Comparison of ENCODE assay signal across 9 cellular contexts in genomic region chr10:14578060-14578952, GRCh38.
DNase-seq lines count a peak whose midpoint lies in the region; ATAC-seq and TF ChIP-seq lines count a peak whose summit lies in the region.
"Had no signal": no experiment of that assay in that cellular context is flagged by ENCODE, and none has a peak within 500 bp of the region (broad histone marks: within the 10 kb centered on the region; RNA-seq: fewer than 3 reads in every experiment).

No MANE protein-coding gene starts in this region.

- H3K4me1 Mint-ChIP-seq in activated CD8-positive, alpha-beta T cell treated with anti-CD3 and anti-CD28 coated beads, Interleukin-2, amount 10 ng/mL, durations not matched to agents 7 days and 5 days (ENCODE audit: low read depth), result peaks cover 75% of the 10 kb centered on the region
- H3K4me1 Mint-ChIP-seq in activated CD8-positive, alpha-beta T cell treated with anti-CD3 and anti-CD28 coated beads for 36 hours (ENCODE audit: low read depth), result peaks cover 68% of the 10 kb centered on the region

- peaks cover 52% of the 10 kb centered on the region for H3K36me3 Mint-ChIP-seq in activated CD8-positive, alpha-beta T cell treated with anti-CD3 and anti-CD28 coated beads, Interleukin-2, amount 10 ng/mL, durations not matched to agents 7 days and 5 days (ENCODE audit: low read depth)
- peaks cover 51% of the 10 kb centered on the region for H3K36me3 Mint-ChIP-seq in activated CD8-positive, alpha-beta T cell treated with anti-CD3 and anti-CD28 coated beads for 36 hours (ENCODE audit: low read depth)

- no peak overlapping the region for H3K4me3 Mint-ChIP-seq in activated CD8-positive, alpha-beta T cell treated with anti-CD3 and anti-CD28 coated beads, Interleukin-2, amount 10 ng/mL, durations not matched to agents 7 days and 5 days
- no peak overlapping the region for H3K4me3 Mint-ChIP-seq in activated CD8-positive, alpha-beta T cell treated with anti-CD3 and anti-CD28 coated beads for 36 hours

- H3K27me3 Mint-ChIP-seq in activated CD8-positive, alpha-beta T cell treated with anti-CD3 and anti-CD28 coated beads, Interleukin-2, amount 10 ng/mL, durations not matched to agents 7 days and 5 days (ENCODE audit: low read depth), result no peaks in the 10 kb centered on the region
- H3K27me3 Mint-ChIP-seq in activated CD8-positive, alpha-beta T cell treated with anti-CD3 and anti-CD28 coated beads for 36 hours, result no peaks in the 10 kb centered on the region

- peak in 1 of 4 donors; percentile 20 for TF ChIP-seq POLR2A in upper lobe of left lung (IDR thresholded peaks at IDR 0.05)

- H3K27ac Mint-ChIP-seq in activated CD8-positive, alpha-beta T cell treated with anti-CD3 and anti-CD28 coated beads, Interleukin-2, amount 10 ng/mL, durations not matched to agents 7 days and 5 days, result peak overlapping the region; percentile 12
- no peak overlapping the region for H3K27ac Mint-ChIP-seq in activated CD8-positive, alpha-beta T cell treated with anti-CD3 and anti-CD28 coated beads for 36 hours

- peaks cover 24 to 31% (median 29%) of the 10 kb centered on the region in 4 donors for H3K4me1 ChIP-seq in upper lobe of left lung

- no peaks in the 10 kb centered on the region for H3K36me3 ChIP-seq in upper lobe of left lung

- H3K4me3 ChIP-seq in cardiac fibroblast (replicated peaks in 1 of 2; ENCODE audit: low read depth in 2 of 2, low read length in 2 of 2) (peak overlapping the region; percentile 6 to 24), upper lobe of left lung (peak overlapping the region in 1 of 4 donors; percentile 9)
- H3K4me3 ChIP-seq: skin epidermis had no signal

- TF ChIP-seq CTCF in activated CD8-positive, alpha-beta T cell treated with anti-CD3 and anti-CD28 coated beads for 36 hours (IDR thresholded peaks at IDR 0.05), result no peak
- TF ChIP-seq CTCF in cardiac fibroblast (IDR thresholded peaks at IDR 0.05; ENCODE audit: low read depth, low read length) (no peak), upper lobe of left lung (IDR thresholded peaks at IDR 0.05) (no peak)

- H3K27me3 ChIP-seq in layer of hippocampus (ENCODE audit: control insufficient read depth, insufficient read depth, low read length), result no peaks in the 10 kb centered on the region
- H3K27me3 ChIP-seq in upper lobe of left lung, result no peaks in the 10 kb centered on the region

- TF ChIP-seq EP300 in upper lobe of left lung (IDR thresholded peaks at IDR 0.05), result no peak

- no peak for ATAC-seq in activated CD8-positive, alpha-beta T cell treated with anti-CD3 and anti-CD28 coated beads, Interleukin-2, amount 10 ng/mL, durations not matched to agents 7 days and 5 days
- ATAC-seq in activated CD8-positive, alpha-beta T cell treated with anti-CD3 and anti-CD28 coated beads for 36 hours, result no peak
- peak; percentile 74 to 81 for ATAC-seq in upper lobe of left lung (ENCODE audit: low FRiP score in 2 of 2)

- POLR2A ChIA-PET in activated CD8-positive, alpha-beta T cell treated with anti-CD3 and anti-CD28 coated beads, Interleukin-2, amount 10 ng/mL, durations not matched to agents 7 days and 5 days (lab: Charles Lee), result interaction anchor here (0.6 to 0.9 kb wide), 2 partner anchors 195 to 259 kb away, joined by 3 to 4 read pairs; partner anchors contain the start of genes CDNF, HSPA14 and MSANTD7
- POLR2A ChIA-PET in activated CD8-positive, alpha-beta T cell treated with anti-CD3 and anti-CD28 coated beads for 36 hours (lab: Charles Lee), result interaction anchor here (0.6 to 1.4 kb wide), 4 partner anchors 9 to 184 kb away, joined by 3 to 6 read pairs (median 4); no protein-coding TSS in a partner anchor

- CTCF ChIA-PET in activated CD8-positive, alpha-beta T cell treated with anti-CD3 and anti-CD28 coated beads, Interleukin-2, amount 10 ng/mL, durations not matched to agents 7 days and 5 days (lab: Charles Lee), result interaction anchor here (1.8 to 2.5 kb wide), 2 partner anchors 16 to 35 kb away, joined by 5 to 7 read pairs; no protein-coding TSS in a partner anchor
- CTCF ChIA-PET in activated CD8-positive, alpha-beta T cell treated with anti-CD3 and anti-CD28 coated beads for 36 hours (lab: Charles Lee), result interaction anchor here (0.8 to 1.4 kb wide), 7 partner anchors 9 to 260 kb away, joined by 3 to 4 read pairs (median 3); partner anchors contain the start of genes HSPA14 and MSANTD7

- WGBS in upper lobe of left lung, 2 donors, result 28 to 29% methylated on average over 18 of the region's 18 CpGs

- DNase-seq in activated CD8-positive, alpha-beta T cell treated with anti-CD3 and anti-CD28 coated beads, Interleukin-2, amount 10 ng/mL, durations not matched to agents 7 days and 5 days, result no peak
- no peak for DNase-seq in activated CD8-positive, alpha-beta T cell treated with anti-CD3 and anti-CD28 coated beads for 36 hours
- DNase-seq in cardiac fibroblast (ENCODE audit: low read depth in 2 of 2) (peak; percentile 73 to 77), upper lobe of left lung (no peak), T-helper 9 cell (no peak), DMS53 (lab: John Stamatoyannopoulos, UW) (no peak), SHP77 treated with DMSO at 0.1 percent for 48 hours (lab: John Stamatoyannopoulos, UW) (no peak)

- no peaks in the 10 kb centered on the region for H3K9me3 Mint-ChIP-seq in activated CD8-positive, alpha-beta T cell treated with anti-CD3 and anti-CD28 coated beads, Interleukin-2, amount 10 ng/mL, durations not matched to agents 7 days and 5 days (ENCODE audit: insufficient read depth)
- H3K9me3 Mint-ChIP-seq in activated CD8-positive, alpha-beta T cell treated with anti-CD3 and anti-CD28 coated beads for 36 hours, result no peaks in the 10 kb centered on the region

- H3K9me3 ChIP-seq in upper lobe of left lung, result no peaks in the 10 kb centered on the region

- peak overlapping the region; percentile 40 for H3K27ac ChIP-seq in layer of hippocampus (ENCODE audit: low read depth, low read length)
- peak overlapping the region; percentile 49 to 83 (median 70) for H3K27ac ChIP-seq in upper lobe of left lung

- intact Hi-C loops in activated CD8-positive, alpha-beta T cell treated with anti-CD3 and anti-CD28 coated beads for 36 hours (cut with micrococcal nuclease), result no loop called here

Comparison
In these comparisons a context has a peak if more than half of its experiments do, and no peak if none do; other contexts are left out.
1. ATAC-seq: peak in upper lobe of left lung (2 of 2); none in activated CD8-positive, alpha-beta T cell treated with anti-CD3 and anti-CD28 coated beads, Interleukin-2, amount 10 ng/mL, durations not matched to agents 7 days and 5 days (single experiment) and activated CD8-positive, alpha-beta T cell treated with anti-CD3 and anti-CD28 coated beads for 36 hours (single experiment).
2. DNase-seq: peak in cardiac fibroblast (2 of 2); none in activated CD8-positive, alpha-beta T cell treated with anti-CD3 and anti-CD28 coated beads, Interleukin-2, amount 10 ng/mL, durations not matched to agents 7 days and 5 days (single experiment), activated CD8-positive, alpha-beta T cell treated with anti-CD3 and anti-CD28 coated beads for 36 hours (single experiment), upper lobe of left lung (0 of 2), T-helper 9 cell (single experiment), DMS53 (single experiment) and SHP77 treated with DMSO at 0.1 percent for 48 hours (single experiment).